Comparison of ENCODE assay signal across 12 cellular contexts in the genomic region with DNA sequence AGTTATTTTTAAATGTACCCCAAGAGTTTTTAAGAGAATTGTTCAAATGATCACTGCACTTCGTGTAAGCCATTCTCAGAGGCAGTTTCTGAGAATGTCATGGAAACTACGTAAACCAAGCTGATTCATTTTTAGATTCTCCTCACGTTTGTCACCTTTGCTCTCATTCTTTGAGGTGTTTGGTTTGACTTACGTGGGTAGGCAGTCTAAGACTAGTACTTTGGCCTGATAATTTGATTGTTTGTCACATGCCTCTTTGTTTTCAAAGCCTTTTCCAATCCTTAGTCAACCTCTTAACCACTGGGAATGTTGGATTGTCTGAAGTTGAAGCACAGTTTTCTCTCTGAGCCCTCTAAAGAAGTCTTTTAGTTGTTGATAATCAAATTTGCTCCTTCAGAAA. TPM values are rescaled to one million over a fixed set of nuclear protein-coding genes. Genes with fewer than 3 reads are reported as not detected.
DNase-seq lines count a peak whose midpoint lies in the region; ATAC-seq and FAIRE-seq lines count a peak whose summit lies in the region.
"Had no signal": no experiment of that assay in that cellular context is flagged by ENCODE, and none has a peak within 500 bp of the region (broad histone marks: within the 10 kb centered on the region; RNA-seq: fewer than 3 reads in every experiment).

No MANE protein-coding gene starts in this region.

- FAIRE-seq in RCC 7860 (lab: Jason Lieb, UNC), result no peak
- FAIRE-seq: K562 had no signal

- CTCF ChIA-PET in activated CD8-positive, alpha-beta memory T cell treated with anti-CD3 and anti-CD28 coated beads, Interleukin-2, amount 10 ng/mL, durations not matched to agents 7 days and 5 days (lab: Charles Lee), result interaction anchor here (1.0 kb wide), 1 partner anchor 29 kb away, joined by 3 read pairs; no protein-coding TSS in a partner anchor

- peak; percentile 42 for DNase-seq in activated CD8-positive, alpha-beta memory T cell treated with anti-CD3 and anti-CD28 coated beads, Interleukin-2, amount 10 ng/mL, durations not matched to agents 7 days and 5 days
- no peak for DNase-seq in activated CD8-positive, alpha-beta memory T cell treated with anti-CD3 and anti-CD28 coated beads, Interleukin-2, amount 50 U/mL, for 4 hours
- DNase-seq in RCC 7860 (ENCODE audit: low spot score) (peak; percentile 47), KBM-7 (no peak), immature natural killer cell (no peak), AG20443 (ENCODE audit: low spot score) (no peak)
- DNase-seq in stimulated activated naive CD8-positive, alpha-beta T cell treated with anti-CD3 and anti-CD28 coated beads, Interleukin-15, Interleukin-2, amounts not matched to agents 100 U/mL and 50 U/mL, for 24 hours, result no peak
- DNase-seq: activated CD4-positive, CD25-positive, alpha-beta regulatory T cell treated with anti-CD3 and anti-CD28 coated beads, Interleukin-2, amount 50 U/mL, for 72 hours; psoas muscle had no signal

- H3K9me3 Mint-ChIP-seq in activated CD8-positive, alpha-beta memory T cell treated with anti-CD3 and anti-CD28 coated beads, Interleukin-2, amount 10 ng/mL, durations not matched to agents 7 days and 5 days (ENCODE audit: low read depth), result no peaks in the 10 kb centered on the region
- no peaks in the 10 kb centered on the region for H3K9me3 Mint-ChIP-seq in immature natural killer cell
- H3K9me3 Mint-ChIP-seq: central memory CD8-positive, alpha-beta T cell had no signal

- ATAC-seq in activated CD8-positive, alpha-beta memory T cell treated with anti-CD3 and anti-CD28 coated beads, Interleukin-2, amount 10 ng/mL, durations not matched to agents 7 days and 5 days, result peak; percentile 78
- ATAC-seq in HG02678 (IDR thresholded peaks at IDR 0.05; ENCODE audit: unreplicated experiment), result peak; percentile 84
- peak; percentile 92 for ATAC-seq in stimulated activated naive CD8-positive, alpha-beta T cell treated with anti-CD3 and anti-CD28 coated beads, Interleukin-15, Interleukin-2, amounts not matched to agents 100 U/mL and 50 U/mL, for 24 hours
- ATAC-seq: K562, psoas muscle had no signal

- H3K4me1 Mint-ChIP-seq in activated CD8-positive, alpha-beta memory T cell treated with anti-CD3 and anti-CD28 coated beads, Interleukin-2, amount 10 ng/mL, durations not matched to agents 7 days and 5 days, result peaks cover 18% of the 10 kb centered on the region
- peaks cover 1 to 27% of the 10 kb centered on the region in 2 donors for H3K4me1 Mint-ChIP-seq in immature natural killer cell

- H3K27me3 Mint-ChIP-seq in activated CD8-positive, alpha-beta memory T cell treated with anti-CD3 and anti-CD28 coated beads, Interleukin-2, amount 10 ng/mL, durations not matched to agents 7 days and 5 days, result peaks cover 16% of the 10 kb centered on the region
- peaks cover 0 to 4% (median 0%) of the 10 kb centered on the region in 3 donors for H3K27me3 Mint-ChIP-seq in immature natural killer cell (ENCODE audit: low read depth in 3 of 3)
- H3K27me3 Mint-ChIP-seq: central memory CD8-positive, alpha-beta T cell had no signal

- in situ Hi-C loops in KBM-7 (cut with MboI; ENCODE audit: low pct_unique_long_range_greater_than_20kb, low sequenced_read_pairs), result no loop called here

- no peak overlapping the region for H3K27ac Mint-ChIP-seq in activated CD8-positive, alpha-beta memory T cell treated with anti-CD3 and anti-CD28 coated beads, Interleukin-2, amount 10 ng/mL, durations not matched to agents 7 days and 5 days
- no peak overlapping the region for H3K27ac Mint-ChIP-seq in immature natural killer cell

- peaks cover 16% of the 10 kb centered on the region for H3K36me3 Mint-ChIP-seq in activated CD8-positive, alpha-beta memory T cell treated with anti-CD3 and anti-CD28 coated beads, Interleukin-2, amount 10 ng/mL, durations not matched to agents 7 days and 5 days
- peaks cover 3 to 8% (median 4%) of the 10 kb centered on the region in 3 donors for H3K36me3 Mint-ChIP-seq in immature natural killer cell

- no peak overlapping the region for H3K4me3 Mint-ChIP-seq in activated CD8-positive, alpha-beta memory T cell treated with anti-CD3 and anti-CD28 coated beads, Interleukin-2, amount 10 ng/mL, durations not matched to agents 7 days and 5 days
- H3K4me3 Mint-ChIP-seq in immature natural killer cell, result no peak overlapping the region
- H3K4me3 Mint-ChIP-seq: central memory CD8-positive, alpha-beta T cell had no signal

RNA-seq across cellular contexts. Expression of gene SEPTIN11, which starts 10.5 kb away (rescaled TPM):
- 10 to 100 TPM; 33.3 to 69.3 TPM for total RNA-seq in activated CD8-positive, alpha-beta memory T cell treated with anti-CD3 and anti-CD28 coated beads, Interleukin-2, amount 10 ng/mL, durations not matched to agents 7 days and 5 days
- 10 to 100 TPM; 40.4 to 59.6 (median 57.5) TPM for polyA plus RNA-seq in immature natural killer cell

Comparison
In these comparisons a context has a peak if more than half of its experiments do, and no peak if none do; other contexts are left out.
1. DNase-seq: peak in activated CD8-positive, alpha-beta memory T cell treated with anti-CD3 and anti-CD28 coated beads, Interleukin-2, amount 10 ng/mL, durations not matched to agents 7 days and 5 days (single experiment) and RCC 7860 (single experiment); none in activated CD8-positive, alpha-beta memory T cell treated with anti-CD3 and anti-CD28 coated beads, Interleukin-2, amount 50 U/mL, for 4 hours (single experiment), stimulated activated naive CD8-positive, alpha-beta T cell treated with anti-CD3 and anti-CD28 coated beads, Interleukin-15, Interleukin-2, amounts not matched to agents 100 U/mL and 50 U/mL, for 24 hours (single experiment), KBM-7 (single experiment), immature natural killer cell (0 of 3) and AG20443 (single experiment).
2. Peak in every context shown above with its lines, with median percentiles within 50 percentile points of each other: ATAC-seq.